22 cellular contexts compared by ENCODE assay signal in genomic region chr2:169081551-169081950, GRCh38. TPM values are rescaled to one million over a fixed set of nuclear protein-coding genes. Genes with fewer than 3 reads are reported as not detected.
"Had no signal": no experiment of that assay in that cellular context is flagged by ENCODE, and none has a peak within 500 bp of the region (broad histone marks: within the 10 kb centered on the region; RNA-seq: fewer than 3 reads in every experiment).

No MANE protein-coding gene starts in this region.

- H3K4me3 Mint-ChIP-seq: activated CD4-positive, alpha-beta T cell treated with anti-CD3 and anti-CD28 coated beads for 36 hours; activated CD8-positive, alpha-beta memory T cell treated with anti-CD3 and anti-CD28 coated beads, Interleukin-2, amount 10 ng/mL, durations not matched to agents 7 days and 5 days; activated naive CD8-positive, alpha-beta T cell treated with anti-CD3 and anti-CD28 coated beads, Interleukin-2, amount 10 ng/mL, durations not matched to agents 7 days and 5 days; activated T-helper 17 cell treated with anti-CD3 and anti-CD28 coated beads, Interleukin-2, amount 50 U/mL, for 72 hours; central memory CD8-positive, alpha-beta T cell; nephron; stimulated activated naive CD8-positive, alpha-beta T cell treated with anti-CD3 and anti-CD28 coated beads, Interleukin-15, Interleukin-2, amounts not matched to agents 100 ng/mL and 50 ng/mL, for 24 hours; T-helper 1 cell treated with Interleukin-12 subunit alpha and Interleukin-12 subunit beta and Interleukin-4 antibody, amounts not matched to agents 30 μg/mL and 1 μg/mL, for 36 hours; WTC11 had no signal

- H3K9me3 ChIP-seq: gastrocnemius medialis, left lung, suprapubic skin, vagina had no signal

- H3K36me3 Mint-ChIP-seq: activated CD8-positive, alpha-beta memory T cell treated with anti-CD3 and anti-CD28 coated beads, Interleukin-2, amount 10 ng/mL, durations not matched to agents 7 days and 5 days; WTC11 had no signal

- H3K9me3 Mint-ChIP-seq: central memory CD8-positive, alpha-beta T cell; stimulated activated naive CD8-positive, alpha-beta T cell treated with anti-CD3 and anti-CD28 coated beads, Interleukin-15, Interleukin-2, amounts not matched to agents 100 ng/mL and 50 ng/mL, for 24 hours; WTC11 had no signal

- H3K27me3 ChIP-seq: gastrocnemius medialis, left lung, suprapubic skin, transverse colon, vagina had no signal

- H3K4me1 Mint-ChIP-seq: activated CD8-positive, alpha-beta memory T cell treated with anti-CD3 and anti-CD28 coated beads, Interleukin-2, amount 10 ng/mL, durations not matched to agents 7 days and 5 days; activated naive CD8-positive, alpha-beta T cell treated with anti-CD3 and anti-CD28 coated beads, Interleukin-2, amount 10 ng/mL, durations not matched to agents 7 days and 5 days; activated T-helper 17 cell treated with anti-CD3 and anti-CD28 coated beads, Interleukin-2, amount 50 U/mL, for 72 hours; nephron; WTC11 had no signal

- DNase-seq: activated CD4-positive, alpha-beta T cell treated with anti-CD3 and anti-CD28 coated beads for 36 hours; activated CD4-positive, alpha-beta T cell treated with anti-CD3 and anti-CD28 coated beads, Interleukin-2, amount 50 U/mL, for 48 hours; activated CD8-positive, alpha-beta memory T cell treated with anti-CD3 and anti-CD28 coated beads, Interleukin-2, amount 10 ng/mL, durations not matched to agents 7 days and 5 days; activated naive CD4-positive, alpha-beta T cell; activated naive CD8-positive, alpha-beta T cell treated with anti-CD3 and anti-CD28 coated beads, Interleukin-2, amount 10 ng/mL, durations not matched to agents 7 days and 5 days; gastrocnemius medialis; head of caudate nucleus; left lung; mammary epithelial cell; midbrain; nucleus accumbens; stimulated activated CD4-positive, alpha-beta T cell treated with anti-CD3 and anti-CD28 coated beads, Interleukin-2, amount 100 ng/mL, for 24 hours; transverse colon had no signal

- H3K27ac ChIP-seq: coronary artery, gastrocnemius medialis, suprapubic skin, transverse colon, vagina had no signal

- H3K27ac Mint-ChIP-seq: activated CD4-positive, alpha-beta T cell treated with anti-CD3 and anti-CD28 coated beads for 36 hours; activated CD8-positive, alpha-beta memory T cell treated with anti-CD3 and anti-CD28 coated beads, Interleukin-2, amount 10 ng/mL, durations not matched to agents 7 days and 5 days; activated naive CD8-positive, alpha-beta T cell treated with anti-CD3 and anti-CD28 coated beads, Interleukin-2, amount 10 ng/mL, durations not matched to agents 7 days and 5 days; activated T-helper 17 cell treated with anti-CD3 and anti-CD28 coated beads, Interleukin-2, amount 50 U/mL, for 72 hours; nephron; stimulated activated naive CD8-positive, alpha-beta T cell treated with anti-CD3 and anti-CD28 coated beads, Interleukin-15, Interleukin-2, amounts not matched to agents 100 ng/mL and 50 ng/mL, for 24 hours; T-helper 1 cell treated with Interleukin-12 subunit alpha and Interleukin-12 subunit beta and Interleukin-4 antibody, amounts not matched to agents 30 μg/mL and 1 μg/mL, for 36 hours; WTC11 had no signal

- H3K27me3 Mint-ChIP-seq: activated CD4-positive, alpha-beta T cell treated with anti-CD3 and anti-CD28 coated beads for 36 hours had no signal

- ATAC-seq: activated CD4-positive, alpha-beta T cell treated with anti-CD3 and anti-CD28 coated beads for 36 hours; activated CD8-positive, alpha-beta memory T cell treated with anti-CD3 and anti-CD28 coated beads, Interleukin-2, amount 10 ng/mL, durations not matched to agents 7 days and 5 days; activated T-helper 17 cell treated with anti-CD3 and anti-CD28 coated beads, Interleukin-2, amount 50 U/mL, for 72 hours; gastrocnemius medialis; left lung; WTC11 had no signal

RNA-seq across cellular contexts. Expression of gene DHRS9, which starts 12.2 kb away (rescaled TPM):
- total RNA-seq: activated CD8-positive, alpha-beta memory T cell treated with anti-CD3 and anti-CD28 coated beads, Interleukin-2, amount 10 ng/mL, durations not matched to agents 7 days and 5 days; mammary epithelial cell; vagina; WTC11 had no signal

RNA-seq across cellular contexts. Expression of gene ABCB11, which starts 50.4 kb away (rescaled TPM):
- total RNA-seq: activated CD4-positive, alpha-beta T cell treated with anti-CD3 and anti-CD28 coated beads for 36 hours; activated CD8-positive, alpha-beta memory T cell treated with anti-CD3 and anti-CD28 coated beads, Interleukin-2, amount 10 ng/mL, durations not matched to agents 7 days and 5 days; activated T-helper 17 cell treated with anti-CD3 and anti-CD28 coated beads, Interleukin-2, amount 50 U/mL, for 72 hours; mammary epithelial cell; vagina had no signal
